8 cellular contexts compared by ENCODE assay signal in genomic region chr9:96453625-96454024, GRCh38. TPM values are rescaled to one million over a fixed set of nuclear protein-coding genes. Genes with fewer than 3 reads are reported as not detected.
DNase-seq lines count a peak whose midpoint lies in the region; ATAC-seq and TF ChIP-seq lines count a peak whose summit lies in the region.

No MANE protein-coding gene starts in this region.

- H3K27me3 ChIP-seq in naive thymus-derived CD4-positive, alpha-beta T cell (ENCODE audit: control insufficient read depth in 2 of 2, insufficient read depth in 2 of 2, low read length in 2 of 2), result no peaks in the 10 kb centered on the region

- POLR2A ChIA-PET in naive thymus-derived CD4-positive, alpha-beta T cell (lab: Charles Lee), result interaction anchor here (2.8 to 4.8 kb wide), 2 partner anchors 35 to 40 kb away, joined by 9 to 33 read pairs; partner anchors contain the start of gene ZNF367

- peaks cover 21% of the 10 kb centered on the region for H3K36me3 Mint-ChIP-seq in Calu3 (ENCODE audit: insufficient read depth, unreplicated experiment)
- H3K36me3 Mint-ChIP-seq in naive thymus-derived CD4-positive, alpha-beta T cell, result peaks cover 3 to 5% (median 4%) of the 10 kb centered on the region in 5 donors
- H3K36me3 Mint-ChIP-seq in stimulated activated effector memory CD8-positive, alpha-beta T cell treated with anti-CD3 and anti-CD28 coated beads, Interleukin-12 subunit alpha, Interleukin-12 subunit beta, amount 100 ng/mL, for 72 hours, result peaks cover 7% of the 10 kb centered on the region

- H3K4me3 ChIP-seq in cardiac fibroblast (replicated peaks in 1 of 2; ENCODE audit: low read depth in 2 of 2, low read length in 2 of 2), result no peak overlapping the region
- H3K4me3 ChIP-seq in naive thymus-derived CD4-positive, alpha-beta T cell (ENCODE audit: low read length), result no peak overlapping the region

- peak; percentile 48 for TF ChIP-seq RAD21 in Ishikawa (IDR thresholded peaks at IDR 0.05; ENCODE audit: low read depth)

- H3K9me3 Mint-ChIP-seq in Calu3 (ENCODE audit: low read depth, unreplicated experiment), result no peaks in the 10 kb centered on the region
- no peaks in the 10 kb centered on the region for H3K9me3 Mint-ChIP-seq in naive thymus-derived CD4-positive, alpha-beta T cell
- no peaks in the 10 kb centered on the region for H3K9me3 Mint-ChIP-seq in stimulated activated effector memory CD8-positive, alpha-beta T cell treated with anti-CD3 and anti-CD28 coated beads, Interleukin-12 subunit alpha, Interleukin-12 subunit beta, amount 100 ng/mL, for 72 hours

- H3K4me1 Mint-ChIP-seq in Calu3 (ENCODE audit: low read depth, unreplicated experiment), result peaks cover 17% of the 10 kb centered on the region
- H3K4me1 Mint-ChIP-seq in naive thymus-derived CD4-positive, alpha-beta T cell, result peaks cover 20 to 44% (median 25%) of the 10 kb centered on the region in 7 donors
- H3K4me1 Mint-ChIP-seq in stimulated activated effector memory CD8-positive, alpha-beta T cell treated with anti-CD3 and anti-CD28 coated beads, Interleukin-12 subunit alpha, Interleukin-12 subunit beta, amount 100 ng/mL, for 72 hours, result peaks cover 15% of the 10 kb centered on the region

- no TSS peak for BruUV-seq in Calu3 (replicated peaks; lab: Mats Ljungman, UMichigan)

- no peak overlapping the region for H3K4me3 Mint-ChIP-seq in Calu3 (ENCODE audit: low read depth, unreplicated experiment)
- peak overlapping the region in 2 of 10 donors; percentile 0 to 39 for H3K4me3 Mint-ChIP-seq in naive thymus-derived CD4-positive, alpha-beta T cell
- no peak overlapping the region for H3K4me3 Mint-ChIP-seq in stimulated activated effector memory CD8-positive, alpha-beta T cell treated with anti-CD3 and anti-CD28 coated beads, Interleukin-12 subunit alpha, Interleukin-12 subunit beta, amount 100 ng/mL, for 72 hours

- no peak for TF ChIP-seq EP300 in Ishikawa (IDR thresholded peaks at IDR 0.05; ENCODE audit: borderline replicate concordance)

- ATAC-seq in naive thymus-derived CD4-positive, alpha-beta T cell, result no peak
- no peak for ATAC-seq in stimulated activated effector memory CD8-positive, alpha-beta T cell treated with anti-CD3 and anti-CD28 coated beads, Interleukin-12 subunit alpha, Interleukin-12 subunit beta, amount 100 ng/mL, for 72 hours

- peaks cover 5 to 14% of the 10 kb centered on the region in 2 donors for H3K4me1 ChIP-seq in naive thymus-derived CD4-positive, alpha-beta T cell (ENCODE audit: control insufficient read depth in 2 of 2, insufficient read depth in 2 of 2, low read length in 2 of 2)

- H3K27ac Mint-ChIP-seq in Calu3 (ENCODE audit: unreplicated experiment), result peak overlapping the region; percentile 19
- peak overlapping the region in 7 of 9 donors; percentile 3 to 79 (median 36) for H3K27ac Mint-ChIP-seq in naive thymus-derived CD4-positive, alpha-beta T cell
- H3K27ac Mint-ChIP-seq in stimulated activated effector memory CD8-positive, alpha-beta T cell treated with anti-CD3 and anti-CD28 coated beads, Interleukin-12 subunit alpha, Interleukin-12 subunit beta, amount 100 ng/mL, for 72 hours, result no peak overlapping the region

- no peaks in the 10 kb centered on the region for H3K9me3 ChIP-seq in naive thymus-derived CD4-positive, alpha-beta T cell (ENCODE audit: control insufficient read depth in 2 of 3, low read length in 3 of 3)

- H3K27ac ChIP-seq in naive thymus-derived CD4-positive, alpha-beta T cell (ENCODE audit: low read depth, low read length), result no peak overlapping the region

- TF ChIP-seq CTCF in Calu3 (IDR thresholded peaks at IDR 0.05; ENCODE audit: unreplicated experiment), result no peak
- TF ChIP-seq CTCF in cardiac fibroblast (IDR thresholded peaks at IDR 0.05; ENCODE audit: low read depth, low read length), result peak; percentile 64

- intact Hi-C loops in Calu3 (cut with micrococcal nuclease; ENCODE audit: unreplicated experiment), result no loop called here
- intact Hi-C loops in naive thymus-derived CD4-positive, alpha-beta T cell (cut with micrococcal nuclease), result loop anchor here in 1 of 2 donors (10.0 kb wide), 3 partner anchors 939 to 1729 kb away; partner anchors contain the start of genes AOPEP, PTCH1 and TDRD7

- H3K36me3 ChIP-seq in naive thymus-derived CD4-positive, alpha-beta T cell (ENCODE audit: control insufficient read depth in 2 of 3, insufficient read depth in 3 of 3, low read length in 3 of 3), result peaks cover 0 to 10% (median 0%) of the 10 kb centered on the region in 3 experiments

- no peak for DNase-seq in Calu3
- peak; percentile 56 to 78 for DNase-seq in cardiac fibroblast (ENCODE audit: low read depth in 2 of 2)
- DNase-seq in naive thymus-derived CD4-positive, alpha-beta T cell, result no peak
- DNase-seq in stimulated activated effector memory CD8-positive, alpha-beta T cell treated with anti-CD3 and anti-CD28 coated beads, Interleukin-12 subunit alpha, Interleukin-12 subunit beta, amount 100 ng/mL, for 72 hours (ENCODE audit: low spot score in 2 of 2), result no peak
- DNase-seq in mesenteric fat pad (ENCODE audit: low spot score), result no peak
- no peak for DNase-seq in NCI-H128 (lab: John Stamatoyannopoulos, UW; ENCODE audit: unreplicated experiment)
- no peak for DNase-seq in SKM-1 (lab: John Stamatoyannopoulos, UW; ENCODE audit: unreplicated experiment)

- no peaks in the 10 kb centered on the region for H3K27me3 Mint-ChIP-seq in Calu3 (ENCODE audit: unreplicated experiment)
- peaks cover 0 to 14% (median 6%) of the 10 kb centered on the region in 5 donors for H3K27me3 Mint-ChIP-seq in naive thymus-derived CD4-positive, alpha-beta T cell

- CTCF ChIA-PET in Calu3 (lab: Charles Lee), result interaction anchor here (0.5 kb wide), 1 partner anchor 76 kb away, joined by 3 read pairs; no protein-coding TSS in a partner anchor
- CTCF ChIA-PET in naive thymus-derived CD4-positive, alpha-beta T cell (lab: Charles Lee), result interaction anchor here (1.5 kb wide), 1 partner anchor 127 kb away, joined by 3 read pairs; no protein-coding TSS in a partner anchor

TF ChIP-seq in Ishikawa, 13 proteins besides CTCF, POLR2A, EP300 and RAD21:
- TF ChIP-seq YY1 (IDR thresholded peaks at IDR 0.05; ENCODE audit: low read depth), result no peak
- TF ChIP-seq EGR1 (IDR thresholded peaks at IDR 0.05), result no peak
- TF ChIP-seq MAX (IDR thresholded peaks at IDR 0.05), result no peak

RNA-seq across cellular contexts. Expression of gene HABP4, which starts 3.7 kb away (rescaled TPM):
- total RNA-seq in Calu3 (2022), result 9.8 and 11.6 TPM in 2 replicates
- total RNA-seq in naive thymus-derived CD4-positive, alpha-beta T cell, result 10 to 100 TPM in 4 of 5 experiments, 1 to 10 TPM in 1; 6.6 to 40.3 (median 23.9) TPM
- 10 to 100 TPM; 15.9 to 36.6 TPM for polyA plus RNA-seq in naive thymus-derived CD4-positive, alpha-beta T cell
- total RNA-seq in mesenteric fat pad, result 20.7 TPM

RNA-seq across cellular contexts. Expression of gene ZNF367, which starts 35.5 kb away (rescaled TPM):
- total RNA-seq in Calu3 (2022) (8.6 and 9.6 TPM in 2 replicates), mesenteric fat pad (0.71 TPM)
- total RNA-seq in naive thymus-derived CD4-positive, alpha-beta T cell, result 10 to 100 TPM in 1 of 5 experiments, 1 to 10 TPM in 4; 3.8 to 22.9 (median 5.5) TPM
- 1 to 10 TPM in 1 of 2 donors, under 1 TPM in 1; 0.71 to 1.7 TPM for polyA plus RNA-seq in naive thymus-derived CD4-positive, alpha-beta T cell

Comparison
In these comparisons a context has a peak if more than half of its experiments do, and no peak if none do; other contexts are left out.
1. DNase-seq: peak in cardiac fibroblast (2 of 2); none in Calu3 (single experiment), naive thymus-derived CD4-positive, alpha-beta T cell (0 of 9), stimulated activated effector memory CD8-positive, alpha-beta T cell treated with anti-CD3 and anti-CD28 coated beads, Interleukin-12 subunit alpha, Interleukin-12 subunit beta, amount 100 ng/mL, for 72 hours (0 of 2), mesenteric fat pad (single experiment), NCI-H128 (single experiment) and SKM-1 (single experiment).